21 cellular contexts compared by ENCODE assay signal in genomic region chr5:133978943-133979342, GRCh38. TPM values are rescaled to one million over a fixed set of nuclear protein-coding genes. Genes with fewer than 3 reads are reported as not detected.
DNase-seq lines count a peak whose midpoint lies in the region; ATAC-seq and TF ChIP-seq lines count a peak whose summit lies in the region.
"Had no signal": no experiment of that assay in that cellular context is flagged by ENCODE, and none has a peak within 500 bp of the region (broad histone marks: within the 10 kb centered on the region; RNA-seq: fewer than 3 reads in every experiment).

No MANE protein-coding gene starts in this region.

- peak in 2 of 4 donors; percentile 49 to 54 for ATAC-seq in heart left ventricle
- no peak for ATAC-seq in Right ventricle myocardium inferior
- no peak for ATAC-seq in psoas muscle
- ATAC-seq: PC-3 had no signal

- no peaks in the 10 kb centered on the region for H3K27me3 ChIP-seq in heart left ventricle
- no peaks in the 10 kb centered on the region for H3K27me3 ChIP-seq in OCI-LY3 (ENCODE audit: low read depth, low read length)
- H3K27me3 ChIP-seq in psoas muscle (ENCODE audit: insufficient read depth in 3 of 3, low read length in 2 of 3), result no peaks in the 10 kb centered on the region
- no peaks in the 10 kb centered on the region for H3K27me3 ChIP-seq in uterus
- H3K27me3 ChIP-seq: BLaER1 treated with 17β-estradiol and CSF1 and Interleukin-3, amounts not matched to agents 10 nM and 100 nM; SJSA1 had no signal

- no peak overlapping the region for H3K4me2 ChIP-seq in OCI-LY3 (ENCODE audit: low read length)

- H4K20me1 ChIP-seq in OCI-LY3 (ENCODE audit: insufficient read depth, low read length), result no peaks in the 10 kb centered on the region

- H2AFZ ChIP-seq in OCI-LY3 (ENCODE audit: low read depth, low read length), result no peak overlapping the region

- no peak overlapping the region for H3K9ac ChIP-seq in OCI-LY3 (ENCODE audit: low read length)

- DNase-seq in heart left ventricle (no peak), Right ventricle myocardium inferior (ENCODE audit: missing footprints) (no peak), psoas muscle (no peak), NCI-H748 treated with DMSO at 0.1 percent for 48 hours (lab: John Stamatoyannopoulos, UW) (no peak), uterus (no peak), cortex of kidney (lab: John Stamatoyannopoulos, UW) (no peak)
- DNase-seq: CD4-positive, alpha-beta T cell; GOT3; Karpas-422; NCI-H1092 treated with DMSO at 0.1 percent for 48 hours; NCI-H1436; NCI-H187; NCI-H2081 treated with DMSO at 0.1 percent for 48 hours; NCI-H2171 treated with DMSO at 0.1 percent for 48 hours; NCI-H345; NCI-H510A treated with DMSO at 0.1 percent for 48 hours; PC-3 had no signal

- intact Hi-C loops in heart left ventricle (cut with DNase I), result no loop called here
- intact Hi-C loops in Right ventricle myocardium inferior (cut with DNase I), result no loop called here
- intact Hi-C loops in psoas muscle (cut with DNase I), result no loop called here
- intact Hi-C loops in uterus (cut with DNase I; ENCODE audit: low total_unique reads), result no loop called here

- H3K9me3 ChIP-seq in heart left ventricle, result no peaks in the 10 kb centered on the region
- H3K9me3 ChIP-seq in OCI-LY3 (ENCODE audit: insufficient read depth, low read length), result no peaks in the 10 kb centered on the region
- H3K9me3 ChIP-seq in psoas muscle, result no peaks in the 10 kb centered on the region
- H3K9me3 ChIP-seq in uterus, result no peaks in the 10 kb centered on the region
- H3K9me3 ChIP-seq: BLaER1 treated with 17β-estradiol and CSF1 and Interleukin-3, amounts not matched to agents 10 nM and 100 nM; HAP-1; SJSA1 had no signal

- H3K27ac ChIP-seq in heart left ventricle (peak overlapping the region in 9 of 12 donors; percentile 3 to 75 (median 43)), OCI-LY3 (ENCODE audit: low read length) (peak overlapping the region; percentile 87; the same call in 1 of the 2 replicates), psoas muscle (peak overlapping the region; percentile 78), uterus (no peak overlapping the region)

- TF ChIP-seq POLR2A in heart left ventricle (IDR thresholded peaks at IDR 0.05) (no peak), uterus (IDR thresholded peaks at IDR 0.05) (no peak)

- H3K36me3 ChIP-seq in heart left ventricle (peaks cover 2 to 98% (median 88%) of the 10 kb centered on the region in 9 donors), OCI-LY3 (replicated peaks; ENCODE audit: low read depth, low read length) (peaks cover 11% of the 10 kb centered on the region), psoas muscle (ENCODE audit: insufficient read depth in 1 of 2, low read depth in 1 of 2) (peaks cover 13 to 66% of the 10 kb centered on the region in 2 donors), uterus (no peaks in the 10 kb centered on the region)

- H3K4me1 ChIP-seq in heart left ventricle (peaks cover 0 to 48% (median 16%) of the 10 kb centered on the region in 12 donors), OCI-LY3 (ENCODE audit: low read length) (peaks cover 29% of the 10 kb centered on the region), psoas muscle (peaks cover 46% of the 10 kb centered on the region), uterus (no peaks in the 10 kb centered on the region)
- H3K4me1 ChIP-seq: HAP-1 had no signal

- TF ChIP-seq CTCF in heart left ventricle (IDR thresholded peaks at IDR 0.05) (no peak), OCI-LY3 (IDR thresholded peaks at IDR 0.05; ENCODE audit: low read depth, low read length) (no peak), psoas muscle (IDR thresholded peaks at IDR 0.05) (no peak), uterus (IDR thresholded peaks at IDR 0.05) (no peak)

- H3K79me2 ChIP-seq in OCI-LY3 (ENCODE audit: low read length), result peaks cover 42% of the 10 kb centered on the region

- H3K4me3 ChIP-seq in heart left ventricle (no peak overlapping the region), OCI-LY3 (ENCODE audit: low read length) (no peak overlapping the region), psoas muscle (no peak overlapping the region), uterus (no peak overlapping the region)
- H3K4me3 ChIP-seq: BLaER1 treated with 17β-estradiol and CSF1 and Interleukin-3, amounts not matched to agents 10 nM and 100 nM; HAP-1; SJSA1 had no signal

- 53 to 71% (median 62%) methylated on average over 3 of the region's 3 CpGs for WGBS in heart left ventricle, 4 donors
- 60 to 63% (median 61%) methylated on average over 3 of the region's 3 CpGs for WGBS in psoas muscle, 3 donors

RNA-seq across cellular contexts. Expression of gene C5orf15, which starts 10.5 kb away (rescaled TPM):
- total RNA-seq in heart left ventricle (10 to 100 TPM; 30.9 to 68.6 (median 37.1) TPM), Right ventricle myocardium inferior (34.1 TPM), psoas muscle (10 to 100 TPM; 12.7 to 16.0 (median 13.4) TPM), uterus (10 to 100 TPM; 10.5 to 98.9 (median 27.5) TPM)
- polyA plus RNA-seq in heart left ventricle (10 to 100 TPM; 15.8 to 35.8 TPM), psoas muscle (10 to 100 TPM; 13.2 to 29.8 (median 22.9) TPM)

RNA-seq across cellular contexts. Expression of gene VDAC1, which starts 25.8 kb away (rescaled TPM):
- 100 to 1,000 TPM; 379 to 596 (median 548) TPM for total RNA-seq in heart left ventricle
- polyA plus RNA-seq in heart left ventricle, result 100 to 1,000 TPM; 421 to 430 TPM
- 458 TPM for total RNA-seq in Right ventricle myocardium inferior
- total RNA-seq in psoas muscle, result 100 to 1,000 TPM; 389 to 592 (median 473) TPM
- polyA plus RNA-seq in psoas muscle, result 100 to 1,000 TPM; 525 to 576 (median 529) TPM
- total RNA-seq in uterus, result 100 to 1,000 TPM in 1 of 4 donors, 10 to 100 TPM in 3; 19.4 to 112 (median 79.8) TPM

Comparison
In these comparisons a context has a peak if more than half of its experiments do, and no peak if none do; other contexts are left out.
1. H3K27ac ChIP-seq: peak in heart left ventricle (9 of 12), OCI-LY3 (single experiment) and psoas muscle (single experiment); none in uterus (0 of 2).